2 cellular contexts compared by ENCODE assay signal in genomic region chr10:132122097-132122861, GRCh38.
TF ChIP-seq lines count a peak whose summit lies in the region.

No MANE protein-coding gene starts in this region.

TF ChIP-seq in HepG2, 621 proteins besides CTCF, POLR2A, EP300 and RAD21:
- TF ChIP-seq, protein P1, sequence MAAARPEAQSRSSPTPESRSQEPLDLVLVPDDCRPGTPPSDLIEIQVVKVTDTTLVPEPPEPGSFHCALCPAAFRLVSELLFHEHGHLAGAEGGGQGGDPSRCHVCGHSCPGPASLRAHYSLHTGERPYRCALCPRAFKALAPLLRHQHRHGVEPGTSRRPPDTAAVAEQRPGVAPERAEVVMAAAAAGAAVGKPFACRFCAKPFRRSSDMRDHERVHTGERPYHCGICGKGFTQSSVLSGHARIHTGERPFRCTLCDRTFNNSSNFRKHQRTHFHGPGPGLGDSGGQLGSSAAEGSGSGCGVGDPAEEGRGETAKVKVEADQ (CRISPR knock-in tag; IDR thresholded peaks at IDR 0.05; ENCODE audit: borderline replicate concordance), result no peak
- no peak for TF ChIP-seq NFAT5 (CRISPR knock-in tag; IDR thresholded peaks at IDR 0.05)
- no peak for TF ChIP-seq ZNF839 (CRISPR knock-in tag; IDR thresholded peaks at IDR 0.05; ENCODE audit: borderline replicate concordance)
- no peak for TF ChIP-seq AGO2 (optimal IDR thresholded peaks at IDR 0.05; ENCODE audit: low read depth, low read length)
- TF ChIP-seq ASH2L (IDR thresholded peaks at IDR 0.05; ENCODE audit: insufficient read length, low read depth, low read length), result no peak
- no peak for TF ChIP-seq ZNF24 (IDR thresholded peaks at IDR 0.05)
- TF ChIP-seq, protein P2, sequence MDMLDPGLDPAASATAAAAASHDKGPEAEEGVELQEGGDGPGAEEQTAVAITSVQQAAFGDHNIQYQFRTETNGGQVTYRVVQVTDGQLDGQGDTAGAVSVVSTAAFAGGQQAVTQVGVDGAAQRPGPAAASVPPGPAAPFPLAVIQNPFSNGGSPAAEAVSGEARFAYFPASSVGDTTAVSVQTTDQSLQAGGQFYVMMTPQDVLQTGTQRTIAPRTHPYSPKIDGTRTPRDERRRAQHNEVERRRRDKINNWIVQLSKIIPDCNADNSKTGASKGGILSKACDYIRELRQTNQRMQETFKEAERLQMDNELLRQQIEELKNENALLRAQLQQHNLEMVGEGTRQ (IDR thresholded peaks at IDR 0.05; ENCODE audit: low read depth, low read length), result no peak
- TF ChIP-seq, protein P2 (CRISPR knock-in tag; IDR thresholded peaks at IDR 0.05; ENCODE audit: borderline replicate concordance), result no peak
- TF ChIP-seq ZNF232 (CRISPR knock-in tag; IDR thresholded peaks at IDR 0.05; ENCODE audit: borderline replicate concordance), result no peak
- no peak for TF ChIP-seq ZMAT3 (CRISPR knock-in tag; conservative IDR thresholded peaks at IDR 0.05)
- TF ChIP-seq, protein P3, sequence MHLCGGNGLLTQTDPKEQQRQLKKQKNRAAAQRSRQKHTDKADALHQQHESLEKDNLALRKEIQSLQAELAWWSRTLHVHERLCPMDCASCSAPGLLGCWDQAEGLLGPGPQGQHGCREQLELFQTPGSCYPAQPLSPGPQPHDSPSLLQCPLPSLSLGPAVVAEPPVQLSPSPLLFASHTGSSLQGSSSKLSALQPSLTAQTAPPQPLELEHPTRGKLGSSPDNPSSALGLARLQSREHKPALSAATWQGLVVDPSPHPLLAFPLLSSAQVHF (CRISPR knock-in tag; IDR thresholded peaks at IDR 0.05), result no peak
- no peak for TF ChIP-seq ZBTB39 (CRISPR knock-in tag; IDR thresholded peaks at IDR 0.05)
- TF ChIP-seq SKI (IDR thresholded peaks at IDR 0.05; ENCODE audit: partially characterized antibody), result no peak
- TF ChIP-seq ZNF230 (CRISPR knock-in tag; IDR thresholded peaks at IDR 0.05), result no peak
- TF ChIP-seq ONECUT2 (CRISPR knock-in tag; IDR thresholded peaks at IDR 0.05), result no peak
- TF ChIP-seq ZNF33A (CRISPR knock-in tag; IDR thresholded peaks at IDR 0.05; ENCODE audit: borderline replicate concordance), result no peak

TF ChIP-seq in WTC11, 78 proteins besides CTCF, POLR2A, EP300 and RAD21:
- TF ChIP-seq ZNF219 (CRISPR knock-in tag; IDR thresholded peaks at IDR 0.05; ENCODE audit: borderline replicate concordance), result no peak
- TF ChIP-seq HMGA2 (CRISPR knock-in tag; IDR thresholded peaks at IDR 0.05), result no peak
- TF ChIP-seq ZNF532 (CRISPR knock-in tag; IDR thresholded peaks at IDR 0.05; ENCODE audit: borderline replicate concordance), result no peak
- no peak for TF ChIP-seq NFE2L1 (CRISPR knock-in tag; IDR thresholded peaks at IDR 0.05)
- no peak for TF ChIP-seq NR3C1 (CRISPR knock-in tag; conservative IDR thresholded peaks at IDR 0.05; ENCODE audit: low read depth)
TF ChIP-seq in WTC11: peak in this region for 0.
